ENCODE assay signal across 8 cellular contexts in the genomic region with DNA sequence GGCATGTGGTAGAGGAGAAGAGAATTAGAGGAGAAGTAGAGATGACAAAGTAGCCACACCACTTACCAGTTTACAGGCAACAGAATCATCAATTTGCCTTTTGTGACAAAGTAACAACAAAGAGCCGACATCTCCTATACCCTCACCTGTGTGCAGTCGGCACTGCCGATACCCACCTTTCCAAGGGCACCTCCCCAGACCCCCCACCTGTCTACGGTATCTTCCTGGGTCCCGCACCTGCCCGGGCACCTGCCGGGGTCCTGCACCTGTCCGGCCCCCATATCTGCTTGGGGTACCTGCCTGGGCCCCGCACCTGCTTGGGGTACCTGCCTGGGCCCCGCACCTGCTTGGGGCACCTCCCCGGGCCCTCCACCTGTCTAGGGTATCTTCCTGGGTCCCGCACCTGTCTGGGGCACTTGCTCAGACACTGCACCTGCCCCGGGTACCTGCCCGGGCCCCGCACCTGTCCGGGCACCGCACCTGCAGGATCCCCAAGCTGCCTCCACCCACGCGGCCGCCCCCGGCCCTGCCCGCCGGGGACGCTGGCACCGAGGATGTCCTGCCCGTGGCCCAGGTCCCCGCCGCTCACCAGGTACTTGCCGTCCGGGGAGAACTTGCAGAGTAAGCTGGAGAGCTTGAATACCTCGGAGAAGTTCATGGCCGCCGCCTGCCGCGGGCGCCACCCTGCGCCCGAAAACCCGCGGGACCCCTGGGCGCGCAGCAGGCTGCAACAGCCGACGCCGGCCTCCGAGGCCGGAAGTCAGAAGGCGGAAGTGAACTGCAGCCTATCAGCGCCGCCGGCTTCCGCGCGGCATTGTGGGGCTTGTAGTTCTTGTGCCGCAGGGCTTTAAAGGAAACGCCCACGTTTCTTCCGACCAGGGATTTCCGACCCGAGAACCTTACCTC. TPM values are rescaled to one million over a fixed set of nuclear protein-coding genes. Genes with fewer than 3 reads are reported as not detected.
DNase-seq lines count a peak whose midpoint lies in the region; ATAC-seq and TF ChIP-seq lines count a peak whose summit lies in the region.

Gene WRAP73, minus strand, starts transcription at position 762 of the 906 bp plus-strand sequence. Its CDS starts 104 bp downstream, at position 658.

- H3K36me3 Mint-ChIP-seq in CD4-positive, alpha-beta T cell (ENCODE audit: low read depth) = peaks cover 29% of the 10 kb centered on the region

- peak within 1 kb of the TSS; percentile 32 for H3K27ac Mint-ChIP-seq in CD4-positive, alpha-beta T cell

- no peak for TF ChIP-seq CTCF in CD4-positive, alpha-beta T cell (IDR thresholded peaks at IDR 0.05)

- CTCF ChIA-PET in CD4-positive, alpha-beta T cell (lab: Charles Lee) = interaction anchor here (0.6 to 2.1 kb wide), 3 partner anchors 24 to 31 kb away, joined by 3 to 6 read pairs (median 4); partner anchors contain the start of gene TPRG1L

- peaks cover 18% of the 10 kb centered on the region for H3K36me3 ChIP-seq in effector memory CD4-positive, alpha-beta T cell (ENCODE audit: control insufficient read depth, insufficient read depth, low read length)

- H3K27ac ChIP-seq in CD4-positive, alpha-beta T cell (ENCODE audit: low read depth, low read length) = peak within 1 kb of the TSS; percentile 50
- H3K27ac ChIP-seq in effector memory CD4-positive, alpha-beta T cell (ENCODE audit: insufficient read depth, low read length, poor library complexity, severe bottlenecking) = peak within 1 kb of the TSS; percentile 53

- intact Hi-C loops in CD4-positive, alpha-beta T cell (cut with DNase I, micrococcal nuclease) = loop anchor here in 1 of 2 experiments (1.0 to 5.0 kb wide), 4 partner anchors 25 to 147 kb away; partner anchors contain the start of gene LRRC47

- POLR2A ChIA-PET in CD4-positive, alpha-beta T cell (lab: Charles Lee) = interaction anchor here (1.2 to 1.4 kb wide), 2 partner anchors 24 to 25 kb away, joined by 3 to 4 read pairs; partner anchors contain the start of gene TPRG1L

- peak; percentile 97 for ATAC-seq in CD4-positive, alpha-beta T cell (ENCODE audit: poor library complexity)
- ATAC-seq in GM19395 (IDR thresholded peaks at IDR 0.05; ENCODE audit: unreplicated experiment) (peak; percentile 80), HG03558 (IDR thresholded peaks at IDR 0.05; ENCODE audit: extremely low read depth, unreplicated experiment) (peak; percentile 43)

- H3K4me1 ChIP-seq in effector memory CD4-positive, alpha-beta T cell (ENCODE audit: control insufficient read depth, insufficient read depth, low read length, poor library complexity, severe bottlenecking) = peaks cover 35% of the 10 kb centered on the region

- no peaks in the 10 kb centered on the region for H3K9me3 ChIP-seq in CD4-positive, alpha-beta T cell (ENCODE audit: control insufficient read depth, low read length)
- no peaks in the 10 kb centered on the region for H3K9me3 ChIP-seq in effector memory CD4-positive, alpha-beta T cell (ENCODE audit: control insufficient read depth, low read length)

- H3K4me3 ChIP-seq in effector memory CD4-positive, alpha-beta T cell (ENCODE audit: insufficient read depth, low read depth, low read length, poor library complexity, severe bottlenecking) = peak within 1 kb of the TSS; percentile 86

- H3K27me3 Mint-ChIP-seq in CD4-positive, alpha-beta T cell = peaks cover 32% of the 10 kb centered on the region

- DNase-seq in CD4-positive, alpha-beta T cell = peak; percentile 79 to 88 (median 83)
- peak; percentile 28 for DNase-seq in NK-92 (lab: John Stamatoyannopoulos, UW; ENCODE audit: unreplicated experiment)
- peak; percentile 59 to 81 for DNase-seq in activated CD8-positive, alpha-beta memory T cell treated with anti-CD3 and anti-CD28 coated beads for 1 hour (ENCODE audit: extremely low read depth in 1 of 2, low read depth in 1 of 2)
- DNase-seq in effector memory CD4-positive, alpha-beta T cell = peak; percentile 78 to 82 (median 78)
- peak; percentile 93 for DNase-seq in medulla oblongata (ENCODE audit: extremely low spot score)
- peak; percentile 75 to 88 (median 86) for DNase-seq in stimulated activated CD4-positive, alpha-beta T cell treated with anti-CD3 and anti-CD28 coated beads, TNF-alpha, amount 100 ng/mL, for 48 hours (ENCODE audit: low read depth in 3 of 3)

- H3K4me3 Mint-ChIP-seq in CD4-positive, alpha-beta T cell = peak within 1 kb of the TSS; percentile 86

- H3K27me3 ChIP-seq in CD4-positive, alpha-beta T cell (ENCODE audit: control insufficient read depth, insufficient read depth, low read length) = peaks cover 34% of the 10 kb centered on the region
- H3K27me3 ChIP-seq in effector memory CD4-positive, alpha-beta T cell (replicated peaks; ENCODE audit: control insufficient read depth, insufficient read depth, low read length, poor library complexity, severe bottlenecking) = peaks cover 32% of the 10 kb centered on the region

- H3K4me1 Mint-ChIP-seq in CD4-positive, alpha-beta T cell (ENCODE audit: low read depth) = peaks cover 37% of the 10 kb centered on the region

- no peaks in the 10 kb centered on the region for H3K9me3 Mint-ChIP-seq in CD4-positive, alpha-beta T cell

RNA-seq across cellular contexts. Expression of gene WRAP73, which starts in this region (rescaled TPM):
- total RNA-seq in CD4-positive, alpha-beta T cell = 10 to 100 TPM; 22.3 to 22.7 TPM

Comparison
In these comparisons a context has a peak if more than half of its experiments do, and no peak if none do; other contexts are left out.
1. Peak in every context shown above with its lines: DNase-seq, ATAC-seq, H3K4me3 ChIP-seq and H3K27ac ChIP-seq.
2. ATAC-seq: peak in every context shown above with its lines; median percentile 97 in CD4-positive, alpha-beta T cell; 80 in GM19395; 43 in HG03558.
3. DNase-seq: peak in every context shown above with its lines; median percentile 93 in medulla oblongata; 86 in stimulated activated CD4-positive, alpha-beta T cell treated with anti-CD3 and anti-CD28 coated beads, TNF-alpha, amount 100 ng/mL, for 48 hours; 83 in CD4-positive, alpha-beta T cell; 78 in effector memory CD4-positive, alpha-beta T cell; 70 in activated CD8-positive, alpha-beta memory T cell treated with anti-CD3 and anti-CD28 coated beads for 1 hour; 28 in NK-92.